Comparison of ENCODE assay signal across 13 cellular contexts in genomic region chr4:113397114-113397701, GRCh38.
DNase-seq lines count a peak whose midpoint lies in the region; ATAC-seq and TF ChIP-seq lines count a peak whose summit lies in the region.
"Had no signal": no experiment of that assay in that cellular context is flagged by ENCODE, and none has a peak within 500 bp of the region (broad histone marks: within the 10 kb centered on the region; RNA-seq: fewer than 3 reads in every experiment).

No MANE protein-coding gene starts in this region.

- H3K4me3 ChIP-seq in OCI-LY3 (ENCODE audit: low read length) = no peak overlapping the region
- H3K4me3 ChIP-seq in aorta (ENCODE audit: low read length in 2 of 2) = no peak overlapping the region
- H3K4me3 ChIP-seq: HAP-1 had no signal

- WGBS in aorta, 2 donors = 2 to 6% methylated on average over 5 of the region's 5 CpGs

- H3K4me2 ChIP-seq in OCI-LY3 (ENCODE audit: low read length) = 0 out of 2 replicates have a peak overlapping the region, but pooled peaks have one; percentile 36

- no peaks in the 10 kb centered on the region for H4K20me1 ChIP-seq in OCI-LY3 (ENCODE audit: insufficient read depth, low read length)

- peak; percentile 75 for ATAC-seq in aorta (ENCODE audit: low FRiP score)
- ATAC-seq: activated CD4-positive, CD25-positive, alpha-beta regulatory T cell treated with anti-CD3 and anti-CD28 coated beads, Interleukin-2, amount 50 U/mL, for 24 hours had no signal

- peaks cover 19% of the 10 kb centered on the region for H3K4me1 ChIP-seq in OCI-LY3 (ENCODE audit: low read length)
- H3K4me1 ChIP-seq in aorta (ENCODE audit: control insufficient read depth in 1 of 2, insufficient read depth in 2 of 2, low read length in 2 of 2) = peaks cover 2 to 3% of the 10 kb centered on the region in 2 donors

- no peaks in the 10 kb centered on the region for H3K36me3 ChIP-seq in OCI-LY3 (replicated peaks; ENCODE audit: low read depth, low read length)
- H3K36me3 ChIP-seq in aorta (ENCODE audit: control insufficient read depth in 1 of 2, insufficient read depth in 2 of 2, low read length in 1 of 2) = no peaks in the 10 kb centered on the region
- H3K36me3 ChIP-seq: HAP-1 had no signal

- H3K9me3 ChIP-seq in OCI-LY3 (ENCODE audit: insufficient read depth, low read length) (no peaks in the 10 kb centered on the region), aorta (ENCODE audit: control insufficient read depth, low read length) (no peaks in the 10 kb centered on the region)
- H3K9me3 ChIP-seq: HAP-1 had no signal

- H3K9ac ChIP-seq in OCI-LY3 (ENCODE audit: low read length) = no peak overlapping the region

- H2AFZ ChIP-seq in OCI-LY3 (ENCODE audit: low read depth, low read length) = peak overlapping the region; percentile 34; the same call in 1 of the 2 replicates

- H3K27ac ChIP-seq in OCI-LY3 (ENCODE audit: low read length) (no peak overlapping the region), aorta (ENCODE audit: low read depth in 1 of 2, low read length in 2 of 2) (peak overlapping the region; percentile 57 to 81)

- intact Hi-C loops in aorta (cut with DNase I) = loop anchor here (2.0 to 10.0 kb wide), 12 partner anchors 48 to 988 kb away; partner anchors contain the start of genes ARSJ (in 1 of the 2) and CAMK2D (in 1 of the 2)

- H3K79me2 ChIP-seq in OCI-LY3 (ENCODE audit: low read length) = no peaks in the 10 kb centered on the region

- TF ChIP-seq CTCF in OCI-LY3 (IDR thresholded peaks at IDR 0.05; ENCODE audit: low read depth, low read length) (no peak), GM10266 (IDR thresholded peaks at IDR 0.05; ENCODE audit: control insufficient read depth, insufficient read depth, low read depth, missing control alignments) (no peak)

- H3K27me3 ChIP-seq in OCI-LY3 (ENCODE audit: low read depth, low read length) = peaks cover 7% of the 10 kb centered on the region; the same call in 1 of the 2 replicates
- H3K27me3 ChIP-seq in aorta (ENCODE audit: control insufficient read depth in 1 of 2, insufficient read depth in 2 of 2, low read length in 1 of 2) = no peaks in the 10 kb centered on the region

- in situ Hi-C loops in G401 (cut with HindIII; ENCODE audit: low sequenced_read_pairs) = no loop called here

- DNase-seq in fibroblast of gingiva (ENCODE audit: low read depth) (peak; percentile 87), lung microvascular endothelial cell (ENCODE audit: low read depth in 2 of 2) (peak; percentile 30 to 49), aorta (peak in 1 of 2 donors; percentile 63), COLO829 (ENCODE audit: low spot score) (no peak), GM10266 (ENCODE audit: extremely low spot score) (no peak), G401 (ENCODE audit: low spot score) (no peak)
- DNase-seq: activated T-cell treated with anti-CD3 and anti-CD28 coated beads for 4 hours, DMS79, erythroblast, NCI-H187 treated with DMSO at 0.1 percent for 48 hours had no signal

Comparison
In these comparisons a context has a peak if more than half of its experiments do, and no peak if none do; other contexts are left out.
1. DNase-seq: peak in fibroblast of gingiva (single experiment) and lung microvascular endothelial cell (2 of 2); none in COLO829 (single experiment), GM10266 (single experiment) and G401 (single experiment).